ENCODE assay signal across 17 cellular contexts in genomic region chr20:35359335-35359997, GRCh38.
A peak's percentile ranks its signal among the peaks of the same experiment; 100 is the strongest.
DNase-seq lines count a peak whose midpoint lies in the region; ATAC-seq and TF ChIP-seq lines count a peak whose summit lies in the region.
"Had no signal": no experiment of that assay in that cellular context is flagged by ENCODE, and none has a peak within 500 bp of the region (broad histone marks: within the 10 kb centered on the region; RNA-seq: fewer than 3 reads in every experiment).

No MANE protein-coding gene starts in this region.

- TF ChIP-seq CTCF in RWPE2 (IDR thresholded peaks at IDR 0.05; ENCODE audit: poor library complexity, severe bottlenecking), result no peak

- H3K9me3 ChIP-seq in RWPE2 (ENCODE audit: severe bottlenecking), result no peaks in the 10 kb centered on the region
- H3K9me3 ChIP-seq: upper lobe of left lung had no signal

- no peaks in the 10 kb centered on the region for H3K9me3 Mint-ChIP-seq in stimulated activated effector memory CD8-positive, alpha-beta T cell treated with anti-CD3 and anti-CD28 coated beads, Interleukin-12 subunit alpha, Interleukin-12 subunit beta, amount 100 ng/mL, for 72 hours
- H3K9me3 Mint-ChIP-seq: nephron had no signal

- peaks cover 47% of the 10 kb centered on the region for H3K36me3 Mint-ChIP-seq in stimulated activated effector memory CD8-positive, alpha-beta T cell treated with anti-CD3 and anti-CD28 coated beads, Interleukin-12 subunit alpha, Interleukin-12 subunit beta, amount 100 ng/mL, for 72 hours

- no peak overlapping the region for H3K4me3 Mint-ChIP-seq in stimulated activated effector memory CD8-positive, alpha-beta T cell treated with anti-CD3 and anti-CD28 coated beads, Interleukin-12 subunit alpha, Interleukin-12 subunit beta, amount 100 ng/mL, for 72 hours
- H3K4me3 Mint-ChIP-seq: nephron had no signal

- H3K27me3 ChIP-seq in RWPE2 (ENCODE audit: insufficient read depth, poor library complexity, severe bottlenecking), result no peaks in the 10 kb centered on the region
- H3K27me3 ChIP-seq: foreskin keratinocyte, upper lobe of left lung had no signal

- peak overlapping the region; percentile 18 for H3K27ac Mint-ChIP-seq in stimulated activated effector memory CD8-positive, alpha-beta T cell treated with anti-CD3 and anti-CD28 coated beads, Interleukin-12 subunit alpha, Interleukin-12 subunit beta, amount 100 ng/mL, for 72 hours
- H3K27ac Mint-ChIP-seq: nephron had no signal

- peak; percentile 21 for DNase-seq in NCI-H2029 (lab: John Stamatoyannopoulos, UW)
- DNase-seq in NCI-H2029 treated with DMSO at 0.1 percent for 48 hours (lab: John Stamatoyannopoulos, UW), result no peak
- no peak for DNase-seq in RWPE2 (ENCODE audit: low spot score)
- DNase-seq in medulla oblongata (ENCODE audit: extremely low spot score), result peak; percentile 30
- no peak for DNase-seq in stimulated activated effector memory CD8-positive, alpha-beta T cell treated with anti-CD3 and anti-CD28 coated beads, Interleukin-12 subunit alpha, Interleukin-12 subunit beta, amount 100 ng/mL, for 72 hours (ENCODE audit: low spot score in 2 of 2)
- no peak for DNase-seq in stimulated activated CD4-positive, alpha-beta T cell treated with anti-CD3 and anti-CD28 coated beads, Interleukin-1b, Interleukin-23, amount 100 ng/mL, for 48 hours
- DNase-seq in foreskin melanocyte, result no peak
- no peak for DNase-seq in activated CD4-positive, CD25-positive, alpha-beta regulatory T cell (lab: John Stamatoyannopoulos, UW)
- DNase-seq: activated gamma-delta T cell; amniotic stem cell; DND-41; foreskin keratinocyte; NK-92 treated with Interleukin-12 subunit alpha and Interleukin-12 subunit beta, amount 100 ng/mL, for 24 hours; small intestine; T-helper 2 cell had no signal

- peaks cover 22% of the 10 kb centered on the region for H3K4me1 ChIP-seq in RWPE2 (ENCODE audit: insufficient read depth, poor library complexity, severe bottlenecking)

- peaks cover 72% of the 10 kb centered on the region for H3K36me3 ChIP-seq in RWPE2 (ENCODE audit: low read depth)

- H3K27ac ChIP-seq in RWPE2 (ENCODE audit: poor library complexity, severe bottlenecking), result peak overlapping the region; percentile 27
- H3K27ac ChIP-seq: foreskin keratinocyte, upper lobe of left lung had no signal

- no peak overlapping the region for H3K4me3 ChIP-seq in RWPE2 (ENCODE audit: severe bottlenecking)
- H3K4me3 ChIP-seq: upper lobe of left lung had no signal

- ATAC-seq in RWPE2 (ENCODE audit: low read depth), result peak; percentile 7; the same call in 2 of the 3 replicates
- ATAC-seq in stimulated activated effector memory CD8-positive, alpha-beta T cell treated with anti-CD3 and anti-CD28 coated beads, Interleukin-12 subunit alpha, Interleukin-12 subunit beta, amount 100 ng/mL, for 72 hours, result no peak
- ATAC-seq: foreskin keratinocyte had no signal

- H3K4me1 Mint-ChIP-seq in stimulated activated effector memory CD8-positive, alpha-beta T cell treated with anti-CD3 and anti-CD28 coated beads, Interleukin-12 subunit alpha, Interleukin-12 subunit beta, amount 100 ng/mL, for 72 hours, result peaks cover 6% of the 10 kb centered on the region
- H3K4me1 Mint-ChIP-seq: nephron had no signal

Comparison
In these comparisons a context has a peak if more than half of its experiments do, and no peak if none do; other contexts are left out.
1. DNase-seq: peak in NCI-H2029 (single experiment) and medulla oblongata (single experiment); none in NCI-H2029 treated with DMSO at 0.1 percent for 48 hours (single experiment), RWPE2 (single experiment), stimulated activated effector memory CD8-positive, alpha-beta T cell treated with anti-CD3 and anti-CD28 coated beads, Interleukin-12 subunit alpha, Interleukin-12 subunit beta, amount 100 ng/mL, for 72 hours (0 of 2), stimulated activated CD4-positive, alpha-beta T cell treated with anti-CD3 and anti-CD28 coated beads, Interleukin-1b, Interleukin-23, amount 100 ng/mL, for 48 hours (single experiment), foreskin melanocyte (single experiment) and activated CD4-positive, CD25-positive, alpha-beta regulatory T cell (0 of 4).